Comparison of ENCODE assay signal across 23 cellular contexts in genomic region chr19:21947775-21948174, GRCh38.
DNase-seq lines count a peak whose midpoint lies in the region; TF ChIP-seq lines count a peak whose summit lies in the region.
"Had no signal": no experiment of that assay in that cellular context is flagged by ENCODE, and none has a peak within 500 bp of the region (broad histone marks: within the 10 kb centered on the region; RNA-seq: fewer than 3 reads in every experiment).

No MANE protein-coding gene starts in this region.

- H3K9ac ChIP-seq in Karpas-422 (ENCODE audit: low read length), result no peak overlapping the region
- H3K9ac ChIP-seq: BLaER1 treated with 17β-estradiol and CSF1 and Interleukin-3, amounts not matched to agents 10 nM and 100 nM; KMS-11 had no signal

- DNase-seq in DMS53 (lab: John Stamatoyannopoulos, UW), result peak; percentile 24
- no peak for DNase-seq in DMS53 treated with DMSO at 0.1 percent for 48 hours (lab: John Stamatoyannopoulos, UW; ENCODE audit: unreplicated experiment)
- peak; percentile 58 for DNase-seq in Karpas-422
- peak; percentile 2 to 11 for DNase-seq in cardiac fibroblast (ENCODE audit: low read depth in 2 of 2)
- DNase-seq in lung microvascular endothelial cell (ENCODE audit: low read depth in 2 of 2), result peak; percentile 5 to 20
- no peak for DNase-seq in NCI-H2107 treated with DMSO at 0.1 percent for 48 hours (lab: John Stamatoyannopoulos, UW; ENCODE audit: unreplicated experiment)
- DNase-seq in adrenal gland, result no peak
- DNase-seq in activated T-cell treated with anti-CD3 and anti-CD28 coated beads for 4 hours, result no peak
- DNase-seq: 8988T; activated CD8-positive, alpha-beta memory T cell treated with anti-CD3 and anti-CD28 coated beads, Interleukin-2, amount 50 U/mL, for 4 hours; activated naive CD4-positive, alpha-beta T cell treated with anti-CD3 and anti-CD28 coated beads, Interleukin-2, amount 10 ng/mL, durations not matched to agents 7 days and 5 days; effector CD4-positive, alpha-beta T cell; foreskin melanocyte; immature natural killer cell; NCI-H2227 treated with DMSO at 0.1 percent for 48 hours; nephron progenitor cell; SHP77 treated with DMSO at 0.1 percent for 48 hours; spleen; stimulated activated naive B cell treated with anti-CD40 and anti-IgM and Interleukin-4, amounts not matched to agents 10 μg/mL and 1 μg/mL and 100 μg/mL, for 72 hours had no signal

- no peak for TF ChIP-seq POLR2A in adrenal gland (IDR thresholded peaks at IDR 0.05)

- TF ChIP-seq CTCF in cardiac fibroblast (IDR thresholded peaks at IDR 0.05; ENCODE audit: low read depth, low read length) (no peak), adrenal gland (IDR thresholded peaks at IDR 0.05) (no peak)

- H3K9me3 ChIP-seq in Karpas-422 (ENCODE audit: low read length) (peaks cover 43% of the 10 kb centered on the region), adrenal gland (replicated peaks in 1 of 3) (peaks cover 0 to 27% (median 0%) of the 10 kb centered on the region in 3 donors)
- H3K9me3 ChIP-seq: prostate gland had no signal

- H3K27ac ChIP-seq in Karpas-422 (ENCODE audit: low read length) (no peak overlapping the region), adrenal gland (no peak overlapping the region)
- H3K27ac ChIP-seq: BLaER1 treated with 17β-estradiol and CSF1 and Interleukin-3, amounts not matched to agents 10 nM and 100 nM; KMS-11; prostate gland; spleen; tibial nerve had no signal

- no peaks in the 10 kb centered on the region for H3K9me2 ChIP-seq in Karpas-422 (replicated peaks; ENCODE audit: insufficient read depth, low read length)

- H3K4me1 ChIP-seq in Karpas-422 (ENCODE audit: low read length) (no peaks in the 10 kb centered on the region), adrenal gland (replicated peaks in 1 of 2) (no peaks in the 10 kb centered on the region)
- H3K4me1 ChIP-seq: BLaER1 treated with 17β-estradiol and CSF1 and Interleukin-3, amounts not matched to agents 10 nM and 100 nM; prostate gland; spleen; tibial nerve had no signal

- intact Hi-C loops in adrenal gland (cut with DNase I), result no loop called here

- H3K27me3 ChIP-seq in Karpas-422 (ENCODE audit: low read length) (no peaks in the 10 kb centered on the region), adrenal gland (no peaks in the 10 kb centered on the region)
- H3K27me3 ChIP-seq: BLaER1 treated with 17β-estradiol and CSF1 and Interleukin-3, amounts not matched to agents 10 nM and 100 nM; spleen; tibial nerve had no signal

- 58 to 75% (median 63%) methylated on average over 8 of the region's 8 CpGs for WGBS in adrenal gland, 4 donors

- H3K36me3 ChIP-seq in Karpas-422 (ENCODE audit: insufficient read depth, low read length) (no peaks in the 10 kb centered on the region), adrenal gland (replicated peaks in 1 of 2) (no peaks in the 10 kb centered on the region)
- H3K36me3 ChIP-seq: BLaER1 treated with 17β-estradiol and CSF1 and Interleukin-3, amounts not matched to agents 10 nM and 100 nM; prostate gland; spleen; tibial nerve had no signal

- no peaks in the 10 kb centered on the region for H4K20me1 ChIP-seq in Karpas-422 (ENCODE audit: insufficient read depth, low read depth, low read length)
- H4K20me1 ChIP-seq: BLaER1 treated with 17β-estradiol and CSF1 and Interleukin-3, amounts not matched to agents 10 nM and 100 nM had no signal

- H3K4me2 ChIP-seq in Karpas-422 (ENCODE audit: low read depth, low read length, poor library complexity, severe bottlenecking), result no peak overlapping the region
- H3K4me2 ChIP-seq: BLaER1 treated with 17β-estradiol and CSF1 and Interleukin-3, amounts not matched to agents 10 nM and 100 nM; KMS-11 had no signal

- no peak overlapping the region for H3K4me3 ChIP-seq in Karpas-422 (ENCODE audit: low read length)
- H3K4me3 ChIP-seq in cardiac fibroblast (replicated peaks in 1 of 2; ENCODE audit: low read depth in 2 of 2, low read length in 2 of 2), result no peak overlapping the region
- H3K4me3 ChIP-seq in adrenal gland, result no peak overlapping the region
- H3K4me3 ChIP-seq: BLaER1 treated with 17β-estradiol and CSF1 and Interleukin-3, amounts not matched to agents 10 nM and 100 nM; prostate gland; spleen; tibial nerve had no signal

- no peaks in the 10 kb centered on the region for H3K79me2 ChIP-seq in Karpas-422 (ENCODE audit: low read length)

- no peak overlapping the region for H2AFZ ChIP-seq in Karpas-422 (ENCODE audit: low read length)

Comparison
In these comparisons a context has a peak if more than half of its experiments do, and no peak if none do; other contexts are left out.
1. DNase-seq: peak in DMS53 (single experiment), Karpas-422 (single experiment), cardiac fibroblast (2 of 2) and lung microvascular endothelial cell (2 of 2); none in DMS53 treated with DMSO at 0.1 percent for 48 hours (single experiment), NCI-H2107 treated with DMSO at 0.1 percent for 48 hours (single experiment), adrenal gland (0 of 7) and activated T-cell treated with anti-CD3 and anti-CD28 coated beads for 4 hours (single experiment).